In genomic region chr3:4980229-4981159, GRCh38 we compare ENCODE assay signal across 8 cellular contexts.
DNase-seq lines count a peak whose midpoint lies in the region; ATAC-seq lines count a peak whose summit lies in the region.

No MANE protein-coding gene starts in this region.

- peak; percentile 15 for ATAC-seq in HG03139 (IDR thresholded peaks at IDR 0.05; ENCODE audit: unreplicated experiment)

- H3K4me3 ChIP-seq in GM08714 (ENCODE audit: low read length): peak overlapping the region; percentile 70

- peak; percentile 12 for DNase-seq in NK-92 (lab: John Stamatoyannopoulos, UW; ENCODE audit: unreplicated experiment)
- peak; percentile 99 for DNase-seq in activated CD8-positive, alpha-beta memory T cell treated with anti-CD3 and anti-CD28 coated beads for 24 hours
- peak; percentile 80 for DNase-seq in effector CD4-positive, alpha-beta T cell
- peak; percentile 86 for DNase-seq in medulla oblongata (ENCODE audit: extremely low spot score)
- DNase-seq in stimulated activated CD4-positive, alpha-beta T cell treated with anti-CD3 and anti-CD28 coated beads, TNF-alpha, amount 100 ng/mL, for 4 hours (ENCODE audit: low read depth in 3 of 3): peak; percentile 79 to 84 (median 79)
- DNase-seq in NCI-H146 (lab: John Stamatoyannopoulos, UW): no peak
